3 cellular contexts compared by ENCODE assay signal in the genomic region with DNA sequence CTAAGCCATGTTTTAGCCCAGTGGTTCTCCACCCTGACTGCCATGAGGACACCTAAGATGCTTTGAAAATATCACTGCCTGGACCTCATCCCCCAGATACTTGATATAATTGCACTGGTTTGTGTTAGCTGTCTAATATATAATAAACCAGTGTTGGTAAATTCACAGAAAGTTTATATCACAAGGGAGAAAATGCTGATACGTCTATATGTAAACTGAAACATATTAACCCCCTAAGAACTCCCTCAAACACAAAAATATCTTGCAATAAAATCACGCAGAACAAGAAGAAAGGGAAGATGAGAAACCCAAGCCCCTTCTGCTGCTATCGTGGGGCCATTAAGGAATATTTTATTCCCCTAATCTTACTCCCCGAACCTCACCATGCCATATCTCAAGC.
A peak's percentile ranks its signal among the peaks of the same experiment; 100 is the strongest.
TF ChIP-seq lines count a peak whose summit lies in the region.

No MANE protein-coding gene starts in this region.

TF ChIP-seq in HepG2, 621 proteins besides CTCF, POLR2A, EP300 and RAD21:
- TF ChIP-seq MAFK (conservative IDR thresholded peaks at IDR 0.05 in 1 of 2, IDR thresholded peaks at IDR 0.05 in 1 of 2; ENCODE audit: low read length in 2 of 2): peak; percentile 9 to 61; a peak in 2 of 4 replicates
- TF ChIP-seq U2AF2 (IDR thresholded peaks at IDR 0.05; ENCODE audit: low read depth, low read length): no peak

TF ChIP-seq in A549, 52 proteins besides CTCF, POLR2A, EP300 and RAD21:
- TF ChIP-seq HOXB13 (CRISPR knock-in tag; IDR thresholded peaks at IDR 0.05; ENCODE audit: low read depth) (no peak), MAFK (IDR thresholded peaks at IDR 0.05; ENCODE audit: partially characterized antibody) (peak; percentile 37)

TF ChIP-seq in K562, 482 proteins besides CTCF, POLR2A, EP300 and RAD21:
- TF ChIP-seq HDAC6 (IDR thresholded peaks at IDR 0.05; ENCODE audit: low read depth, low read length): no peak
- TF ChIP-seq ZNF75A (CRISPR knock-in tag; IDR thresholded peaks at IDR 0.05): no peak
- TF ChIP-seq MAFK (IDR thresholded peaks at IDR 0.05; ENCODE audit: low read length): peak; percentile 10; the same call in 1 of the 2 replicates
- peak; percentile 76 for TF ChIP-seq C11orf30 (IDR thresholded peaks at IDR 0.05; ENCODE audit: low read depth)
- peak; percentile 54 for TF ChIP-seq MAFG (tag; conservative IDR thresholded peaks at IDR 0.05)
- TF ChIP-seq, protein P1, sequence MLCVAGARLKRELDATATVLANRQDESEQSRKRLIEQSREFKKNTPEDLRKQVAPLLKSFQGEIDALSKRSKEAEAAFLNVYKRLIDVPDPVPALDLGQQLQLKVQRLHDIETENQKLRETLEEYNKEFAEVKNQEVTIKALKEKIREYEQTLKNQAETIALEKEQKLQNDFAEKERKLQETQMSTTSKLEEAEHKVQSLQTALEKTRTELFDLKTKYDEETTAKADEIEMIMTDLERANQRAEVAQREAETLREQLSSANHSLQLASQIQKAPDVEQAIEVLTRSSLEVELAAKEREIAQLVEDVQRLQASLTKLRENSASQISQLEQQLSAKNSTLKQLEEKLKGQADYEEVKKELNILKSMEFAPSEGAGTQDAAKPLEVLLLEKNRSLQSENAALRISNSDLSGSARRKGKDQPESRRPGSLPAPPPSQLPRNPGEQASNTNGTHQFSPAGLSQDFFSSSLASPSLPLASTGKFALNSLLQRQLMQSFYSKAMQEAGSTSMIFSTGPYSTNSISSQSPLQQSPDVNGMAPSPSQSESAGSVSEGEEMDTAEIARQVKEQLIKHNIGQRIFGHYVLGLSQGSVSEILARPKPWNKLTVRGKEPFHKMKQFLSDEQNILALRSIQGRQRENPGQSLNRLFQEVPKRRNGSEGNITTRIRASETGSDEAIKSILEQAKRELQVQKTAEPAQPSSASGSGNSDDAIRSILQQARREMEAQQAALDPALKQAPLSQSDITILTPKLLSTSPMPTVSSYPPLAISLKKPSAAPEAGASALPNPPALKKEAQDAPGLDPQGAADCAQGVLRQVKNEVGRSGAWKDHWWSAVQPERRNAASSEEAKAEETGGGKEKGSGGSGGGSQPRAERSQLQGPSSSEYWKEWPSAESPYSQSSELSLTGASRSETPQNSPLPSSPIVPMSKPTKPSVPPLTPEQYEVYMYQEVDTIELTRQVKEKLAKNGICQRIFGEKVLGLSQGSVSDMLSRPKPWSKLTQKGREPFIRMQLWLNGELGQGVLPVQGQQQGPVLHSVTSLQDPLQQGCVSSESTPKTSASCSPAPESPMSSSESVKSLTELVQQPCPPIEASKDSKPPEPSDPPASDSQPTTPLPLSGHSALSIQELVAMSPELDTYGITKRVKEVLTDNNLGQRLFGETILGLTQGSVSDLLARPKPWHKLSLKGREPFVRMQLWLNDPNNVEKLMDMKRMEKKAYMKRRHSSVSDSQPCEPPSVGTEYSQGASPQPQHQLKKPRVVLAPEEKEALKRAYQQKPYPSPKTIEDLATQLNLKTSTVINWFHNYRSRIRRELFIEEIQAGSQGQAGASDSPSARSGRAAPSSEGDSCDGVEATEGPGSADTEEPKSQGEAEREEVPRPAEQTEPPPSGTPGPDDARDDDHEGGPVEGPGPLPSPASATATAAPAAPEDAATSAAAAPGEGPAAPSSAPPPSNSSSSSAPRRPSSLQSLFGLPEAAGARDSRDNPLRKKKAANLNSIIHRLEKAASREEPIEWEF (CRISPR knock-in tag; IDR thresholded peaks at IDR 0.05): no peak
- peak; percentile 91 for TF ChIP-seq ZNF316 (IDR thresholded peaks at IDR 0.05)
- no peak for TF ChIP-seq TOE1 (IDR thresholded peaks at IDR 0.05; ENCODE audit: borderline replicate concordance)
- no peak for TF ChIP-seq TOE1 (CRISPR knock-in tag; IDR thresholded peaks at IDR 0.05; ENCODE audit: borderline replicate concordance, low read depth)
- TF ChIP-seq, protein P2, sequence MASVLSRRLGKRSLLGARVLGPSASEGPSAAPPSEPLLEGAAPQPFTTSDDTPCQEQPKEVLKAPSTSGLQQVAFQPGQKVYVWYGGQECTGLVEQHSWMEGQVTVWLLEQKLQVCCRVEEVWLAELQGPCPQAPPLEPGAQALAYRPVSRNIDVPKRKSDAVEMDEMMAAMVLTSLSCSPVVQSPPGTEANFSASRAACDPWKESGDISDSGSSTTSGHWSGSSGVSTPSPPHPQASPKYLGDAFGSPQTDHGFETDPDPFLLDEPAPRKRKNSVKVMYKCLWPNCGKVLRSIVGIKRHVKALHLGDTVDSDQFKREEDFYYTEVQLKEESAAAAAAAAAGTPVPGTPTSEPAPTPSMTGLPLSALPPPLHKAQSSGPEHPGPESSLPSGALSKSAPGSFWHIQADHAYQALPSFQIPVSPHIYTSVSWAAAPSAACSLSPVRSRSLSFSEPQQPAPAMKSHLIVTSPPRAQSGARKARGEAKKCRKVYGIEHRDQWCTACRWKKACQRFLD (CRISPR knock-in tag; IDR thresholded peaks at IDR 0.05): no peak
- TF ChIP-seq NRF1 (conservative IDR thresholded peaks at IDR 0.05 in 1 of 2, IDR thresholded peaks at IDR 0.05 in 1 of 2): no peak
- TF ChIP-seq, protein P3, sequence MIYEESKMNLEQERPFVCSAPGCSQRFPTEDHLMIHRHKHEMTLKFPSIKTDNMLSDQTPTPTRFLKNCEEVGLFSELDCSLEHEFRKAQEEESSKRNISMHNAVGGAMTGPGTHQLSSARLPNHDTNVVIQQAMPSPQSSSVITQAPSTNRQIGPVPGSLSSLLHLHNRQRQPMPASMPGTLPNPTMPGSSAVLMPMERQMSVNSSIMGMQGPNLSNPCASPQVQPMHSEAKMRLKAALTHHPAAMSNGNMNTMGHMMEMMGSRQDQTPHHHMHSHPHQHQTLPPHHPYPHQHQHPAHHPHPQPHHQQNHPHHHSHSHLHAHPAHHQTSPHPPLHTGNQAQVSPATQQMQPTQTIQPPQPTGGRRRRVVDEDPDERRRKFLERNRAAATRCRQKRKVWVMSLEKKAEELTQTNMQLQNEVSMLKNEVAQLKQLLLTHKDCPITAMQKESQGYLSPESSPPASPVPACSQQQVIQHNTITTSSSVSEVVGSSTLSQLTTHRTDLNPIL (CRISPR knock-in tag; IDR thresholded peaks at IDR 0.05): no peak
- TF ChIP-seq ZNF212 (CRISPR knock-in tag; IDR thresholded peaks at IDR 0.05): no peak
- TF ChIP-seq, protein P4, sequence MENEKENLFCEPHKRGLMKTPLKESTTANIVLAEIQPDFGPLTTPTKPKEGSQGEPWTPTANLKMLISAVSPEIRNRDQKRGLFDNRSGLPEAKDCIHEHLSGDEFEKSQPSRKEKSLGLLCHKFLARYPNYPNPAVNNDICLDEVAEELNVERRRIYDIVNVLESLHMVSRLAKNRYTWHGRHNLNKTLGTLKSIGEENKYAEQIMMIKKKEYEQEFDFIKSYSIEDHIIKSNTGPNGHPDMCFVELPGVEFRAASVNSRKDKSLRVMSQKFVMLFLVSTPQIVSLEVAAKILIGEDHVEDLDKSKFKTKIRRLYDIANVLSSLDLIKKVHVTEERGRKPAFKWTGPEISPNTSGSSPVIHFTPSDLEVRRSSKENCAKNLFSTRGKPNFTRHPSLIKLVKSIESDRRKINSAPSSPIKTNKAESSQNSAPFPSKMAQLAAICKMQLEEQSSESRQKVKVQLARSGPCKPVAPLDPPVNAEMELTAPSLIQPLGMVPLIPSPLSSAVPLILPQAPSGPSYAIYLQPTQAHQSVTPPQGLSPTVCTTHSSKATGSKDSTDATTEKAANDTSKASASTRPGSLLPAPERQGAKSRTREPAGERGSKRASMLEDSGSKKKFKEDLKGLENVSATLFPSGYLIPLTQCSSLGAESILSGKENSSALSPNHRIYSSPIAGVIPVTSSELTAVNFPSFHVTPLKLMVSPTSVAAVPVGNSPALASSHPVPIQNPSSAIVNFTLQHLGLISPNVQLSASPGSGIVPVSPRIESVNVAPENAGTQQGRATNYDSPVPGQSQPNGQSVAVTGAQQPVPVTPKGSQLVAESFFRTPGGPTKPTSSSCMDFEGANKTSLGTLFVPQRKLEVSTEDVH (IDR thresholded peaks at IDR 0.05; ENCODE audit: low read depth, partially characterized antibody): no peak
- TF ChIP-seq PTTG1 (tag; IDR thresholded peaks at IDR 0.05; ENCODE audit: low read depth): no peak
